Comparison of ENCODE assay signal across 1 cellular context in genomic region chr17:67491678-67492019, GRCh38.
TF ChIP-seq lines count a peak whose summit lies in the region.

No MANE protein-coding gene starts in this region.

TF ChIP-seq in K562, 482 proteins besides CTCF, POLR2A, EP300 and RAD21:
- no peak for TF ChIP-seq VEZF1 (CRISPR knock-in tag; IDR thresholded peaks at IDR 0.05)
- no peak for TF ChIP-seq ZNF395 (CRISPR knock-in tag; IDR thresholded peaks at IDR 0.05)
- TF ChIP-seq NELFE (IDR thresholded peaks at IDR 0.05; ENCODE audit: insufficient read depth, insufficient read length) = no peak
- TF ChIP-seq ZKSCAN8 (CRISPR knock-in tag; IDR thresholded peaks at IDR 0.05) = no peak
- peak; percentile 52 for TF ChIP-seq NFIX (CRISPR knock-in tag; IDR thresholded peaks at IDR 0.05; ENCODE audit: low read depth)
- TF ChIP-seq ZNF212 (CRISPR knock-in tag; IDR thresholded peaks at IDR 0.05) = no peak
- no peak for TF ChIP-seq TAF1 (IDR thresholded peaks at IDR 0.05; ENCODE audit: control insufficient read depth, extremely low read depth, insufficient read depth, low read length, severe bottlenecking)
- peak; percentile 78 for TF ChIP-seq NFIC (IDR thresholded peaks at IDR 0.05)
- TF ChIP-seq RAD51 (IDR thresholded peaks at IDR 0.05; ENCODE audit: borderline replicate concordance, low read depth) = no peak
